16 cellular contexts compared by ENCODE assay signal in genomic region chr12:47736216-47736615, GRCh38. TPM values are rescaled to one million over a fixed set of nuclear protein-coding genes. Genes with fewer than 3 reads are reported as not detected.
DNase-seq lines count a peak whose midpoint lies in the region; ATAC-seq and TF ChIP-seq lines count a peak whose summit lies in the region.
"Had no signal": no experiment of that assay in that cellular context is flagged by ENCODE, and none has a peak within 500 bp of the region (broad histone marks: within the 10 kb centered on the region; RNA-seq: fewer than 3 reads in every experiment).

No MANE protein-coding gene starts in this region.

- DNase-seq in Peyer's patch (no peak), dorsolateral prefrontal cortex (no peak), NCI-H446 treated with DMSO at 0.1 percent for 48 hours (lab: John Stamatoyannopoulos, UW) (no peak), NCI-H524 treated with DMSO at 0.1 percent for 48 hours (lab: John Stamatoyannopoulos, UW) (no peak), HT-29 (ENCODE audit: low spot score) (no peak)
- DNase-seq: activated CD8-positive, alpha-beta T cell treated with anti-CD3 and anti-CD28 coated beads for 36 hours; foreskin melanocyte; GDM1; NCI-H2107; NK-92 treated with Interleukin-12 subunit alpha and Interleukin-12 subunit beta, amount 100 ng/mL, for 24 hours; SIG-M5; stimulated activated CD8-positive, alpha-beta memory T cell treated with anti-CD3 and anti-CD28 coated beads, Interleukin-4, amount 100 ng/mL, for 48 hours had no signal

- H3K36me3 ChIP-seq in Peyer's patch (no peaks in the 10 kb centered on the region), mucosa of rectum (ENCODE audit: control insufficient read depth in 2 of 2, insufficient read depth in 2 of 2, low read length in 2 of 2) (no peaks in the 10 kb centered on the region), subcutaneous abdominal adipose tissue (ENCODE audit: control insufficient read depth in 5 of 5, insufficient read depth in 5 of 5, low read length in 5 of 5) (peaks cover 0 to 17% (median 5%) of the 10 kb centered on the region in 5 donors)

- H3K9me3 ChIP-seq in Peyer's patch (no peaks in the 10 kb centered on the region), mucosa of rectum (ENCODE audit: control insufficient read depth in 2 of 2, low read length in 2 of 2) (no peaks in the 10 kb centered on the region), subcutaneous abdominal adipose tissue (ENCODE audit: control insufficient read depth in 5 of 5, low read length in 5 of 5) (no peaks in the 10 kb centered on the region)

- no peak for TF ChIP-seq POLR2A in Peyer's patch (IDR thresholded peaks at IDR 0.05)

- H3K4me1 ChIP-seq in Peyer's patch = peaks cover 3 to 52% (median 21%) of the 10 kb centered on the region in 4 donors
- peaks cover 28 to 29% of the 10 kb centered on the region in 2 donors for H3K4me1 ChIP-seq in mucosa of rectum (ENCODE audit: control insufficient read depth in 2 of 2, insufficient read depth in 2 of 2, low read length in 2 of 2)
- H3K4me1 ChIP-seq in subcutaneous abdominal adipose tissue (ENCODE audit: control insufficient read depth in 5 of 5, insufficient read depth in 5 of 5, low read length in 5 of 5) = peaks cover 20 to 92% (median 58%) of the 10 kb centered on the region in 5 donors

- no peak for TF ChIP-seq CTCF in Peyer's patch (IDR thresholded peaks at IDR 0.05)
- TF ChIP-seq CTCF in dorsolateral prefrontal cortex (IDR thresholded peaks at IDR 0.05 in 54 of 56, conservative IDR thresholded peaks at IDR 0.05 in 2 of 56; ENCODE audit: low read depth in 1 of 56, partially characterized antibody in 56 of 56) = no peak

- no peaks in the 10 kb centered on the region for H3K27me3 ChIP-seq in Peyer's patch
- no peaks in the 10 kb centered on the region for H3K27me3 ChIP-seq in dorsolateral prefrontal cortex
- H3K27me3 ChIP-seq in mucosa of rectum (ENCODE audit: control insufficient read depth in 2 of 2, insufficient read depth in 2 of 2, low read length in 2 of 2) = no peaks in the 10 kb centered on the region
- no peaks in the 10 kb centered on the region for H3K27me3 ChIP-seq in subcutaneous abdominal adipose tissue (ENCODE audit: control insufficient read depth in 5 of 5, insufficient read depth in 4 of 5, low read length in 5 of 5)

- H3K4me3 ChIP-seq in Peyer's patch (no peak overlapping the region), dorsolateral prefrontal cortex (peak overlapping the region in 1 of 59 donors; percentile 16), mucosa of rectum (ENCODE audit: low read length in 2 of 2) (no peak overlapping the region), subcutaneous abdominal adipose tissue (ENCODE audit: low read depth in 1 of 5, low read length in 5 of 5) (peak overlapping the region in 1 of 5 donors; percentile 14)

- intact Hi-C loops in dorsolateral prefrontal cortex (cut with DNase I) = no loop called here

- H3K27ac ChIP-seq in Peyer's patch (peak overlapping the region; percentile 59 to 74 (median 66)), dorsolateral prefrontal cortex (peak overlapping the region; percentile 80 to 98 (median 96)), mucosa of rectum (ENCODE audit: low read depth in 2 of 2, low read length in 2 of 2) (peak overlapping the region; percentile 61 to 72), subcutaneous abdominal adipose tissue (ENCODE audit: low read depth, low read length) (peak overlapping the region; percentile 50)

- H3K9ac ChIP-seq in mucosa of rectum (ENCODE audit: low read depth in 1 of 2, low read length in 2 of 2) (peak overlapping the region in 1 of 2 donors; percentile 23), subcutaneous abdominal adipose tissue (ENCODE audit: low read length in 5 of 5) (no peak overlapping the region)

- no peak for ATAC-seq in HG03108 (IDR thresholded peaks at IDR 0.05; ENCODE audit: unreplicated experiment)
- ATAC-seq: activated CD8-positive, alpha-beta T cell treated with anti-CD3 and anti-CD28 coated beads for 36 hours had no signal

RNA-seq across cellular contexts. Expression of gene ENDOU, which starts 10.9 kb away (rescaled TPM):
- total RNA-seq in Peyer's patch = not detected
- total RNA-seq in dorsolateral prefrontal cortex = 1 to 10 TPM in 111 of 120 experiments, under 1 TPM in 9; 0.65 to 4.5 (median 2.0) TPM
- total RNA-seq in HT-29 (2014; rRNA removed; shearing (Covaris generic)) = not detected in 2 replicates
- total RNA-seq: activated CD8-positive, alpha-beta T cell treated with anti-CD3 and anti-CD28 coated beads for 36 hours; astrocyte had no signal

RNA-seq across cellular contexts. Expression of gene RAPGEF3, which starts 22.5 kb away (rescaled TPM):
- total RNA-seq in Peyer's patch = 10 to 100 TPM in 3 of 4 donors, 1 to 10 TPM in 1; 4.9 to 33.0 (median 16.9) TPM
- 100 to 1,000 TPM in 51 of 120 experiments, 10 to 100 TPM in 69; 33.3 to 206 (median 93.7) TPM for total RNA-seq in dorsolateral prefrontal cortex
- 38.2 and 44.1 TPM in 2 replicates for total RNA-seq in HT-29 (2014; rRNA removed; shearing (Covaris generic))

RNA-seq across cellular contexts. Expression of gene RPAP3, which starts 30.4 kb away (rescaled TPM):
- total RNA-seq in Peyer's patch = 10 to 100 TPM in 3 of 4 donors, 1 to 10 TPM in 1; 5.4 to 33.8 (median 13.3) TPM
- 10 to 100 TPM; 18.5 to 41.3 (median 28.2) TPM for total RNA-seq in dorsolateral prefrontal cortex
- 8.6 and 9.4 TPM in 2 replicates for total RNA-seq in HT-29 (2014; rRNA removed; shearing (Covaris generic))

RNA-seq across cellular contexts. Expression of gene SLC48A1, which starts 36.8 kb away (rescaled TPM):
- total RNA-seq in Peyer's patch (10 to 100 TPM; 14.9 to 21.5 (median 15.9) TPM), dorsolateral prefrontal cortex (100 to 1,000 TPM in 84 of 120 experiments, 10 to 100 TPM in 36; 71.9 to 264 (median 114) TPM)
- total RNA-seq in HT-29 (2014; rRNA removed; shearing (Covaris generic)) = 31.1 and 35.7 TPM in 2 replicates
